In the genomic region with DNA sequence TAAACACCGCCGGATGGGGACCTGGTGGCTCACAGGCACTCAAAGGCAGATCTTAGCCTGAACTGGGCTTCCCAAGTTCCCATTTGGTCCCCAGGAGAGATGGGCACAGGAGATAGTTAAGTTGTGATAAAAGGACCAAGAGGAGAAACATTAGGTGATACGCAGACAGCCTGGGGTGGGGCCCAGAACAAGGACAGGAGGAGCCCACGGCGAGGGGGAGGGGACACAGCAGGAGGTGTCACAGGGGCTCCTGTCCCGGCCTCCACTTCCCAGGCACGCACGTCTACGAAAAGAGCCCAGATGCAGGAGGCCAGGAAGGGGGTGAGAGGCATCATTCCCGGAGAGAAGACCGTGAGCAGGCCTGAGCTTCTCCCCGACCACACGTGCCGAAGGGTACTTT, we compare ENCODE assay signal across 24 cellular contexts. TPM values are rescaled to one million over a fixed set of nuclear protein-coding genes. Genes with fewer than 3 reads are reported as not detected.
A peak's percentile ranks its signal among the peaks of the same experiment; 100 is the strongest.
DNase-seq lines count a peak whose midpoint lies in the region; ATAC-seq and TF ChIP-seq lines count a peak whose summit lies in the region.
"Had no signal": no experiment of that assay in that cellular context is flagged by ENCODE, and none has a peak within 500 bp of the region (broad histone marks: within the 10 kb centered on the region; RNA-seq: fewer than 3 reads in every experiment).

No MANE protein-coding gene starts in this region.

- H3K9me3 Mint-ChIP-seq in activated naive CD4-positive, alpha-beta T cell treated with anti-CD3 and anti-CD28 coated beads, Interleukin-2, amount 50 U/mL, for 24 hours, result no peaks in the 10 kb centered on the region
- H3K9me3 Mint-ChIP-seq in activated naive CD4-positive, alpha-beta T cell treated with anti-CD3 and anti-CD28 coated beads, Interleukin-2, amount 50 U/mL, for 72 hours, result no peaks in the 10 kb centered on the region
- no peaks in the 10 kb centered on the region for H3K9me3 Mint-ChIP-seq in activated naive CD8-positive, alpha-beta T cell treated with anti-CD3 and anti-CD28 coated beads for 36 hours
- H3K9me3 Mint-ChIP-seq in naive B cell (no peaks in the 10 kb centered on the region), type B pancreatic cell (no peaks in the 10 kb centered on the region)
- H3K9me3 Mint-ChIP-seq: dendritic cell treated with granulocyte-macrophage colony-stimulating factor and Interleukin-4, amounts not matched to agents 40 ng/mL and 50 ng/mL, for 4 days; stimulated activated effector memory CD8-positive, alpha-beta T cell treated with anti-CD3 and anti-CD28 coated beads, Interleukin-12 subunit alpha, Interleukin-12 subunit beta, amount 100 ng/mL, for 72 hours had no signal

- TF ChIP-seq CTCF in type B pancreatic cell (conservative IDR thresholded peaks at IDR 0.05), result no peak

- H3K27me3 Mint-ChIP-seq in activated naive CD4-positive, alpha-beta T cell treated with anti-CD3 and anti-CD28 coated beads, Interleukin-2, amount 50 U/mL, for 24 hours, result no peaks in the 10 kb centered on the region
- H3K27me3 Mint-ChIP-seq in activated naive CD8-positive, alpha-beta T cell treated with anti-CD3 and anti-CD28 coated beads for 36 hours, result no peaks in the 10 kb centered on the region
- H3K27me3 Mint-ChIP-seq in naive B cell (peaks cover 8 to 26% (median 20%) of the 10 kb centered on the region in 3 donors), type B pancreatic cell (peaks cover 4% of the 10 kb centered on the region)

- DNase-seq in activated naive CD4-positive, alpha-beta T cell treated with anti-CD3 and anti-CD28 coated beads, Interleukin-2, amount 50 U/mL, for 72 hours (ENCODE audit: low spot score in 2 of 2), result no peak
- no peak for DNase-seq in activated naive CD8-positive, alpha-beta T cell treated with anti-CD3 and anti-CD28 coated beads for 36 hours
- DNase-seq in naive B cell, result no peak
- DNase-seq in type B pancreatic cell (ENCODE audit: extremely low spot score, unreplicated experiment), result no peak
- DNase-seq in foreskin melanocyte, result no peak
- DNase-seq: activated CD4-positive, alpha-beta T cell treated with anti-CD3 and anti-CD28 coated beads, Interleukin-2, amount 50 U/mL, for 4 hours; activated gamma-delta T cell; caudate nucleus; IMR-90; left ventricle myocardium superior; mucosa of descending colon; NCI-H1092 treated with DMSO at 0.1 percent for 48 hours; NCI-H187 treated with DMSO at 0.1 percent for 48 hours; NCI-H748 treated with DMSO at 0.1 percent for 48 hours; nucleus accumbens; stimulated activated CD4-positive, alpha-beta T cell treated with anti-CD3 and anti-CD28 coated beads, Interleukin-2, amount 100 ng/mL, for 48 hours; uterus had no signal

- ATAC-seq in activated naive CD4-positive, alpha-beta T cell treated with anti-CD3 and anti-CD28 coated beads, Interleukin-2, amount 50 U/mL, for 72 hours, result no peak
- no peak for ATAC-seq in naive B cell (ENCODE audit: low read depth in 2 of 2)
- ATAC-seq in HG02610 (IDR thresholded peaks at IDR 0.05; ENCODE audit: unreplicated experiment), result no peak
- ATAC-seq in HG02642 (IDR thresholded peaks at IDR 0.05; ENCODE audit: poor library complexity, unreplicated experiment), result no peak
- ATAC-seq: HCT116; left ventricle myocardium superior; mucosa of descending colon; SK-N-SH treated with all-trans-retinoic acid at 6 μM for 48 hours; stimulated activated effector memory CD8-positive, alpha-beta T cell treated with anti-CD3 and anti-CD28 coated beads, Interleukin-12 subunit alpha, Interleukin-12 subunit beta, amount 100 ng/mL, for 72 hours had no signal

- peaks cover 2% of the 10 kb centered on the region for H3K36me3 Mint-ChIP-seq in activated naive CD4-positive, alpha-beta T cell treated with anti-CD3 and anti-CD28 coated beads, Interleukin-2, amount 50 U/mL, for 24 hours
- peaks cover 10 to 21% of the 10 kb centered on the region in 2 donors for H3K36me3 Mint-ChIP-seq in activated naive CD4-positive, alpha-beta T cell treated with anti-CD3 and anti-CD28 coated beads, Interleukin-2, amount 50 U/mL, for 72 hours
- peaks cover 15% of the 10 kb centered on the region for H3K36me3 Mint-ChIP-seq in activated naive CD8-positive, alpha-beta T cell treated with anti-CD3 and anti-CD28 coated beads for 36 hours
- peaks cover 0 to 18% of the 10 kb centered on the region in 2 donors for H3K36me3 Mint-ChIP-seq in naive B cell
- H3K36me3 Mint-ChIP-seq in type B pancreatic cell, result peaks cover 16% of the 10 kb centered on the region
- H3K36me3 Mint-ChIP-seq: stimulated activated effector memory CD8-positive, alpha-beta T cell treated with anti-CD3 and anti-CD28 coated beads, Interleukin-12 subunit alpha, Interleukin-12 subunit beta, amount 100 ng/mL, for 72 hours had no signal

- H3K4me1 Mint-ChIP-seq in activated naive CD4-positive, alpha-beta T cell treated with anti-CD3 and anti-CD28 coated beads, Interleukin-2, amount 50 U/mL, for 24 hours, result peaks cover 26% of the 10 kb centered on the region
- peaks cover 14% of the 10 kb centered on the region for H3K4me1 Mint-ChIP-seq in activated naive CD8-positive, alpha-beta T cell treated with anti-CD3 and anti-CD28 coated beads for 36 hours
- H3K4me1 Mint-ChIP-seq in naive B cell, result peaks cover 11 to 20% (median 17%) of the 10 kb centered on the region in 3 donors
- peaks cover 26% of the 10 kb centered on the region for H3K4me1 Mint-ChIP-seq in type B pancreatic cell (ENCODE audit: unreplicated experiment)

- H3K4me3 Mint-ChIP-seq in activated naive CD4-positive, alpha-beta T cell treated with anti-CD3 and anti-CD28 coated beads, Interleukin-2, amount 50 U/mL, for 24 hours, result peak overlapping the region; percentile 8
- H3K4me3 Mint-ChIP-seq in activated naive CD8-positive, alpha-beta T cell treated with anti-CD3 and anti-CD28 coated beads for 36 hours, result peak overlapping the region; percentile 48
- H3K4me3 Mint-ChIP-seq in naive B cell, result peak overlapping the region in 6 of 8 donors; percentile 38 to 62 (median 44)
- H3K4me3 Mint-ChIP-seq in type B pancreatic cell, result peak overlapping the region; percentile 75
- H3K4me3 Mint-ChIP-seq: dendritic cell treated with granulocyte-macrophage colony-stimulating factor and Interleukin-4, amounts not matched to agents 40 ng/mL and 50 ng/mL, for 4 days had no signal

- H3K27ac Mint-ChIP-seq in activated naive CD4-positive, alpha-beta T cell treated with anti-CD3 and anti-CD28 coated beads, Interleukin-2, amount 50 U/mL, for 24 hours, result no peak overlapping the region
- no peak overlapping the region for H3K27ac Mint-ChIP-seq in activated naive CD4-positive, alpha-beta T cell treated with anti-CD3 and anti-CD28 coated beads, Interleukin-2, amount 50 U/mL, for 72 hours
- H3K27ac Mint-ChIP-seq in activated naive CD8-positive, alpha-beta T cell treated with anti-CD3 and anti-CD28 coated beads for 36 hours, result peak overlapping the region; percentile 29
- H3K27ac Mint-ChIP-seq in naive B cell (no peak overlapping the region), type B pancreatic cell (no peak overlapping the region)
- H3K27ac Mint-ChIP-seq: dendritic cell treated with granulocyte-macrophage colony-stimulating factor and Interleukin-4, amounts not matched to agents 40 ng/mL and 50 ng/mL, for 4 days; stimulated activated effector memory CD8-positive, alpha-beta T cell treated with anti-CD3 and anti-CD28 coated beads, Interleukin-12 subunit alpha, Interleukin-12 subunit beta, amount 100 ng/mL, for 72 hours had no signal

RNA-seq across cellular contexts. Expression of a gene that starts 16.3 kb away (rescaled TPM):
- total RNA-seq in activated naive CD4-positive, alpha-beta T cell treated with anti-CD3 and anti-CD28 coated beads, Interleukin-2, amount 50 U/mL, for 72 hours, result 10 to 100 TPM; 10.7 to 40.4 TPM
- 10 to 100 TPM; 46.8 to 48.5 TPM for total RNA-seq in activated naive CD8-positive, alpha-beta T cell treated with anti-CD3 and anti-CD28 coated beads for 36 hours
- 1 to 10 TPM; 1.4 to 4.5 (median 2.3) TPM for polyA plus RNA-seq in naive B cell (ENCODE audit: low read depth in 6 of 6)
- total RNA-seq in type B pancreatic cell (ENCODE audit: low replicate concordance), result 42.4 and 45.6 TPM in 2 replicates

RNA-seq across cellular contexts. Expression of a gene that starts 16.9 kb away (rescaled TPM):
- 10 to 100 TPM; 12.1 to 54.1 TPM for total RNA-seq in activated naive CD4-positive, alpha-beta T cell treated with anti-CD3 and anti-CD28 coated beads, Interleukin-2, amount 50 U/mL, for 72 hours
- 10 to 100 TPM; 38.1 to 40.2 TPM for total RNA-seq in activated naive CD8-positive, alpha-beta T cell treated with anti-CD3 and anti-CD28 coated beads for 36 hours
- polyA plus RNA-seq in naive B cell (ENCODE audit: low read depth in 6 of 6), result 1 to 10 TPM; 2.9 to 5.9 (median 4.2) TPM
- total RNA-seq in type B pancreatic cell (ENCODE audit: low replicate concordance), result 18.4 and 26.1 TPM in 2 replicates

Comparison
In these comparisons a context has a peak if more than half of its experiments do, and no peak if none do; other contexts are left out.
1. H3K4me3 Mint-ChIP-seq: peak in every context shown above with its lines; median percentile 75 in type B pancreatic cell; 48 in activated naive CD8-positive, alpha-beta T cell treated with anti-CD3 and anti-CD28 coated beads for 36 hours; 44 in naive B cell; 8 in activated naive CD4-positive, alpha-beta T cell treated with anti-CD3 and anti-CD28 coated beads, Interleukin-2, amount 50 U/mL, for 24 hours.